In the genomic region with DNA sequence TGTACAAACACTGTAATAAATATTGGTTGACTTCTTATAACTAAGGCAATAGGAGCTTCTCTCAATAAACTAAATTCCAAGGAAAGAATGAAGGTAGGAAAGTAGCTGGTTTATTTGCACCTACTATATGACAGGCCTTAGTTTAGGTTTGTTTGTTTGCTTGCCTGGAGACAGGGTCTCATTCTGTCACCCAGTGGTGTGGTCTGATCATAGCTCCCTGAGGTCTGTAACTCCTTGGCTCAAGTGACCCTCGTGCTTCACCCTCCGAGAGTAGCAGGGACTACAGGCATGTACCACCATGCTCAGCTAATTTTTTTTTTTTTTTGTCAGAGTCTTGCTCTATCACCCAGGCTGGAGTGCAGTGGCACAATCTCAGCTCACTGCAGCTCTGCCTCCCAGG, we compare ENCODE assay signal across 31 cellular contexts. TPM values are rescaled to one million over a fixed set of nuclear protein-coding genes. Genes with fewer than 3 reads are reported as not detected.
"Had no signal": no experiment of that assay in that cellular context is flagged by ENCODE, and none has a peak within 500 bp of the region (broad histone marks: within the 10 kb centered on the region; RNA-seq: fewer than 3 reads in every experiment).

No MANE protein-coding gene starts in this region.

- H3K9me3 ChIP-seq: adrenal gland, body of pancreas, esophagus squamous epithelium, gastroesophageal sphincter had no signal

- H3K27me3 ChIP-seq: body of pancreas had no signal

- DNase-seq: activated CD4-positive, alpha-beta memory T cell treated with anti-CD3 and anti-CD28 coated beads for 36 hours; activated CD4-positive, alpha-beta T cell treated with anti-CD3 and anti-CD28 coated beads for 36 hours; activated CD4-positive, alpha-beta T cell treated with anti-CD3 and anti-CD28 coated beads, Interleukin-2, amount 10 ng/mL, durations not matched to agents 24 days and 14 days; activated CD4-positive, CD25-positive, alpha-beta regulatory T cell; activated CD4-positive, CD25-positive, alpha-beta regulatory T cell treated with anti-CD3 and anti-CD28 coated beads, Interleukin-2, amount 50 U/mL, for 72 hours; activated CD8-positive, alpha-beta memory T cell treated with anti-CD3 and anti-CD28 coated beads, Interleukin-2, amount 10 ng/mL, durations not matched to agents 7 days and 5 days; activated CD8-positive, alpha-beta memory T cell treated with anti-CD3 and anti-CD28 coated beads, Interleukin-2, amount 50 U/mL, for 4 hours; activated CD8-positive, alpha-beta T cell treated with anti-CD3 and anti-CD28 coated beads, Interleukin-2, amount 10 ng/mL, durations not matched to agents 7 days and 5 days; activated effector memory CD4-positive, alpha-beta T cell treated with anti-CD3 and anti-CD28 coated beads, Interleukin-2, amount 50 U/mL, for 16 hours; activated naive CD4-positive, alpha-beta T cell treated with anti-CD3 and anti-CD28 coated beads for 36 hours; activated naive CD8-positive, alpha-beta T cell treated with anti-CD3 and anti-CD28 coated beads for 36 hours; activated naive CD8-positive, alpha-beta T cell treated with anti-CD3 and anti-CD28 coated beads, Interleukin-2, amount 50 U/mL, for 24 hours; activated T-cell treated with anti-CD3 and anti-CD28 coated beads, Interleukin-2, amount 50 U/mL, for 1 hour; activated T-cell treated with anti-CD3 and anti-CD28 coated beads, Interleukin-2, amount 50 U/mL, for 48 hours; adrenal gland; amygdala; aorta; body of pancreas; caudate nucleus; effector CD8-positive, alpha-beta T cell; esophagus squamous epithelium; foreskin melanocyte; heart right ventricle had no signal

- H2AFZ ChIP-seq: hepatocyte had no signal

- H3K4me3 ChIP-seq: adrenal gland, body of pancreas, esophagus squamous epithelium, gastroesophageal sphincter, heart right ventricle, hepatocyte had no signal

- ATAC-seq: activated CD4-positive, alpha-beta T cell treated with anti-CD3 and anti-CD28 coated beads for 36 hours; activated CD8-positive, alpha-beta memory T cell treated with anti-CD3 and anti-CD28 coated beads, Interleukin-2, amount 10 ng/mL, durations not matched to agents 7 days and 5 days; activated CD8-positive, alpha-beta T cell treated with anti-CD3 and anti-CD28 coated beads, Interleukin-2, amount 10 ng/mL, durations not matched to agents 7 days and 5 days; activated naive CD8-positive, alpha-beta T cell treated with anti-CD3 and anti-CD28 coated beads, Interleukin-2, amount 50 U/mL, for 24 hours; body of pancreas; gastroesophageal sphincter had no signal

- H3K36me3 ChIP-seq: adrenal gland, esophagus squamous epithelium, gastroesophageal sphincter, heart right ventricle had no signal

- H3K27ac ChIP-seq: adrenal gland, body of pancreas, epithelial cell of prostate, esophagus squamous epithelium, gastroesophageal sphincter, heart right ventricle, hepatocyte had no signal

- FAIRE-seq: colon, endometrium, endothelial cell of umbilical vein had no signal

- H3K4me2 ChIP-seq: hepatocyte had no signal

RNA-seq across cellular contexts. Expression of gene EDARADD, which starts 1.9 kb away (rescaled TPM):
- total RNA-seq: endothelial cell of umbilical vein, fibroblast of lung, glomerular endothelial cell had no signal
- polyA plus RNA-seq: endothelial cell of umbilical vein, fibroblast of lung had no signal
